24 cellular contexts compared by ENCODE assay signal in genomic region chr2:158635961-158636601, GRCh38.
"Had no signal": no experiment of that assay in that cellular context is flagged by ENCODE, and none has a peak within 500 bp of the region (broad histone marks: within the 10 kb centered on the region; RNA-seq: fewer than 3 reads in every experiment).

No MANE protein-coding gene starts in this region.

- H3K9me3 Mint-ChIP-seq: endodermal cell; naive thymus-derived CD4-positive, alpha-beta T cell; nephron; neural progenitor cell; stimulated activated naive CD8-positive, alpha-beta T cell treated with anti-CD3 and anti-CD28 coated beads, Interleukin-15, amount 100 ng/mL, for 72 hours had no signal

- H3K4me1 Mint-ChIP-seq: endodermal cell, nephron, neural progenitor cell had no signal

- H3K4me3 Mint-ChIP-seq: endodermal cell; nephron; neural progenitor cell; stimulated activated naive CD8-positive, alpha-beta T cell treated with anti-CD3 and anti-CD28 coated beads, Interleukin-15, amount 100 ng/mL, for 72 hours had no signal

- DNase-seq: effector CD8-positive, alpha-beta T cell; endodermal cell; head of caudate nucleus; left cardiac atrium; left lung; mesenchymal stem cell; midbrain; stimulated activated CD4-positive, alpha-beta T cell treated with anti-CD3 and anti-CD28 coated beads, Interleukin-12 subunit alpha, Interleukin-12 subunit beta, amount 100 ng/mL, for 4 hours; stimulated activated CD4-positive, alpha-beta T cell treated with anti-CD3 and anti-CD28 coated beads, Interleukin-1b, Interleukin-23, amount 100 ng/mL, for 48 hours; stimulated activated CD4-positive, alpha-beta T cell treated with anti-CD3 and anti-CD28 coated beads, Interleukin-4, amount 100 ng/mL, for 1 hour; stimulated activated CD8-positive, alpha-beta memory T cell treated with anti-CD3 and anti-CD28 coated beads, Interleukin-4, amount 100 ng/mL, for 48 hours; stimulated activated naive CD4-positive, alpha-beta T cell; stimulated activated naive CD8-positive, alpha-beta T cell treated with anti-CD3 and anti-CD28 coated beads, Interleukin-15, amount 100 ng/mL, for 72 hours; thyroid gland; trophoblast cell had no signal

- H3K27ac Mint-ChIP-seq: endodermal cell; nephron; neural progenitor cell; progenitor cell of endocrine pancreas; stimulated activated naive CD8-positive, alpha-beta T cell treated with anti-CD3 and anti-CD28 coated beads, Interleukin-15, amount 100 ng/mL, for 72 hours had no signal

- H3K4me3 ChIP-seq: esophagus muscularis mucosa, left lung, neural progenitor cell, right atrium auricular region, smooth muscle cell, thyroid gland, vagina had no signal

- H3K27me3 Mint-ChIP-seq: naive thymus-derived CD4-positive, alpha-beta T cell; progenitor cell of endocrine pancreas; stimulated activated naive CD8-positive, alpha-beta T cell treated with anti-CD3 and anti-CD28 coated beads, Interleukin-15, amount 100 ng/mL, for 72 hours had no signal

- ATAC-seq: left cardiac atrium; left lung; naive thymus-derived CD4-positive, alpha-beta T cell; sciatic nerve; stimulated activated naive CD8-positive, alpha-beta T cell treated with anti-CD3 and anti-CD28 coated beads, Interleukin-15, amount 100 ng/mL, for 72 hours had no signal
